ENCODE assay signal across 2 cellular contexts in the genomic region with DNA sequence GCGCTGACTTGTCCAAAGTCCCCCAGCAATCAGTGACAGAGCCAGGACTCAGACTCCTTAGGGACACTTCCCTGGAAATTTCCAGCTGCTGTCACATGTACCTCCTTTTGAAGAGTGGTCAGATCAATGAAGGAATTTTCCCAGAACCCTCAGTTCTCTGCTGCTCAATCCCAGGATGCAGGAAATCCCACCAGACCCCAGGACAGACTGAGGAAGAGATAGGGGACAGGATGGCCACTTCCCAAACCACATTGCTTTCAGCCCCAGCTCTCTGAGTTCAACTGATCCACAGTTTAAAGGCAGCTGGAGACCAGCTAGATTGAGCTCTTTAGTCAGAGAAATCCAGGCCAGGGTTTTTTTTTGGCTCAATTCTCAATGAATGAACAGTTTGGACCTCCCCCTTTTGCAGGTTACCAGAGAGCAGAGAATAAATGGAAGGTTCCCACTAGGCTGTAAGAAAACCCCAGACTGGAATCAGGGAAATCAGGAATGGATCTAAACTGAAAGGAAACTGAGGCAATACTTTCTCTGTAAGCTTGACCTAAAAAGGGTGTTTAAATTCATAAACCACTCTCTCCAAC.
TF ChIP-seq lines count a peak whose summit lies in the region.

No MANE protein-coding gene starts in this region.

TF ChIP-seq in HEK293T, 16 proteins besides CTCF, POLR2A, EP300 and RAD21:
- TF ChIP-seq CTBP1 (IDR thresholded peaks at IDR 0.05; ENCODE audit: borderline replicate concordance) = no peak
- TF ChIP-seq SUZ12 (IDR thresholded peaks at IDR 0.05) = no peak
- TF ChIP-seq FOXM1 (IDR thresholded peaks at IDR 0.05; ENCODE audit: borderline replicate concordance) = peak; percentile 80; the same call in 1 of the 2 replicates
- TF ChIP-seq ARNT (IDR thresholded peaks at IDR 0.05) = no peak

TF ChIP-seq in H1, 55 proteins besides CTCF, POLR2A, EP300 and RAD21:
- peak; percentile 99 for TF ChIP-seq SP1 (IDR thresholded peaks at IDR 0.05; ENCODE audit: low read depth, low read length)
- peak; percentile 73 for TF ChIP-seq EGR1 (IDR thresholded peaks at IDR 0.05; ENCODE audit: borderline replicate concordance, low read depth, low read length)
- TF ChIP-seq NRF1 (IDR thresholded peaks at IDR 0.05; ENCODE audit: low read depth, low read length) = no peak
- peak; percentile 48; the same call in 1 of the 2 replicates for TF ChIP-seq RFX5 (IDR thresholded peaks at IDR 0.05; ENCODE audit: borderline replicate concordance, low read depth, low read length)
TF ChIP-seq in H1: peak in this region for 3.
